In the genomic region with DNA sequence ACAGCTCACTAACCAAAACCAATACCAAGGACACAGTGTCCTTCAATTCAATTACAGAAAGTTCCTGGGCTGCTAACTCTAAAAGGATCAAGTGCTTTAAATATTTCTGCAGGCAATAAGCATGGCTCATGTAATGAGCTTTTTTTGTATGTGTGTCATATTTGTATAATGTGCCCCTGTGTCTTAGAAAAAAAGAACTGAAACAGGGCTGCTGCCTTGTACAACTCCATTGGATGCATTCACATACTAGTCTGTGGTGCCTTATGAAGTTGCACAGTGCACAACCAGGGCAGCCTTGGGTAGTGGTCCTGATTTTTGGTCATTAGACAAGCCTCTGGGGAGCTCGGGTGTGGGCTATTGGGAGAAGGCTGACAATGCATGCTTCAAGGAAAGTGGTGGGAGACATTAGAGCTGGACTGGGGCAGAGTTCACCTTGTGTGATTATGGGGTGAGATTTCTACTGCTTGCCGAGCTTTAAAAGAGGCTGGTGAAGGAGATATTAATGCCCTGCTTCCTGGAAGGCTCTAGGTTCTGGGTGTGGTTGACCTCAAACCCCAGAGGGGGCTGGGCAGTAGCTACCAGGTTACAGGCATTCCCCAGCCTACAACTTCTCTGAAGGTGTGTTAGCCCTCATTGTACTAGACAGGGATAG, we compare ENCODE assay signal across 9 cellular contexts. TPM values are rescaled to one million over a fixed set of nuclear protein-coding genes. Genes with fewer than 3 reads are reported as not detected.
DNase-seq lines count a peak whose midpoint lies in the region; ATAC-seq, FAIRE-seq and TF ChIP-seq lines count a peak whose summit lies in the region.
"Had no signal": no experiment of that assay in that cellular context is flagged by ENCODE, and none has a peak within 500 bp of the region (broad histone marks: within the 10 kb centered on the region; RNA-seq: fewer than 3 reads in every experiment).

No MANE protein-coding gene starts in this region.

- H3K4me2 ChIP-seq in Loucy (ENCODE audit: low read depth, low read length, poor library complexity, severe bottlenecking) = peak overlapping the region; percentile 30

- H2AFZ ChIP-seq in Loucy (ENCODE audit: low read length) = no peak overlapping the region

- H3K4me3 Mint-ChIP-seq in naive thymus-derived CD8-positive, alpha-beta T cell = peak overlapping the region; percentile 6 to 92 (median 61)

- peaks cover 0 to 12% (median 0%) of the 10 kb centered on the region in 9 donors for H3K9me3 Mint-ChIP-seq in naive thymus-derived CD8-positive, alpha-beta T cell

- H3K9me3 ChIP-seq in Loucy (ENCODE audit: insufficient read depth, low read depth, low read length) = no peaks in the 10 kb centered on the region

- H3K4me3 ChIP-seq in Loucy (ENCODE audit: low read length, poor library complexity, severe bottlenecking) = peak overlapping the region; percentile 20

- H3K4me1 Mint-ChIP-seq in naive thymus-derived CD8-positive, alpha-beta T cell = peaks cover 29 to 53% (median 49%) of the 10 kb centered on the region in 4 donors

- peaks cover 0 to 4% (median 0%) of the 10 kb centered on the region in 3 donors for H3K36me3 Mint-ChIP-seq in naive thymus-derived CD8-positive, alpha-beta T cell

- H3K9ac ChIP-seq in Loucy (ENCODE audit: low read depth, low read length, poor library complexity, severe bottlenecking) = no peak overlapping the region

- peak overlapping the region in 9 of 10 donors; percentile 4 to 98 (median 35) for H3K27ac Mint-ChIP-seq in naive thymus-derived CD8-positive, alpha-beta T cell

- DNase-seq in activated T-helper 1 cell treated with Interleukin-2 at 50 U/mL for 16 hours (ENCODE audit: low read depth) (peak; percentile 35), DMS 273 treated with DMSO at 0.1 percent for 48 hours (lab: John Stamatoyannopoulos, UW) (no peak), NCI-H2196 (lab: John Stamatoyannopoulos, UW; ENCODE audit: unreplicated experiment) (no peak), frontal cortex (ENCODE audit: low spot score in 2 of 2) (no peak), SKM-1 treated with dmso at 0.1 percent for 144 hours (lab: John Stamatoyannopoulos, UW; ENCODE audit: unreplicated experiment) (no peak)
- peak in 8 of 10 donors; percentile 7 to 58 (median 29) for DNase-seq in naive thymus-derived CD8-positive, alpha-beta T cell
- DNase-seq: NCI-H446 treated with DMSO at 0.1 percent for 48 hours had no signal

- no peaks in the 10 kb centered on the region for H3F3A ChIP-seq in Loucy (ENCODE audit: low read depth)

- peaks cover 26% of the 10 kb centered on the region for H3K4me1 ChIP-seq in Loucy (ENCODE audit: insufficient read depth, low read length, poor library complexity, severe bottlenecking)

- H3K27me3 ChIP-seq in Loucy (ENCODE audit: insufficient read depth, low read length, poor library complexity, severe bottlenecking) = no peaks in the 10 kb centered on the region

- TF ChIP-seq CTCF in Loucy (conservative IDR thresholded peaks at IDR 0.05; ENCODE audit: low read length) = no peak

- POLR2A ChIA-PET in naive thymus-derived CD8-positive, alpha-beta T cell (lab: Charles Lee) = interaction anchor here (0.7 to 2.8 kb wide), 2 partner anchors 12 to 34 kb away, joined by 3 to 24 read pairs; no protein-coding TSS in a partner anchor

- no peaks in the 10 kb centered on the region for H3K9me2 ChIP-seq in Loucy (replicated peaks; ENCODE audit: low read depth, low read length)

- ATAC-seq in GM18520 (IDR thresholded peaks at IDR 0.05; ENCODE audit: unreplicated experiment) = peak; percentile 16
- ATAC-seq in naive thymus-derived CD8-positive, alpha-beta T cell = no peak

- no peaks in the 10 kb centered on the region for H4K20me1 ChIP-seq in Loucy (ENCODE audit: insufficient read depth, low read length, poor library complexity, severe bottlenecking)

- H3K36me3 ChIP-seq in Loucy (ENCODE audit: insufficient read depth, low read length) = no peaks in the 10 kb centered on the region

- H3K27me3 Mint-ChIP-seq in naive thymus-derived CD8-positive, alpha-beta T cell = no peaks in the 10 kb centered on the region

- H3K79me2 ChIP-seq in Loucy (ENCODE audit: insufficient read depth, low read length) = no peaks in the 10 kb centered on the region

- FAIRE-seq in frontal cortex (lab: Jason Lieb, UNC) = no peak

RNA-seq across cellular contexts. Expression of a gene that starts 3.6 kb away (rescaled TPM):
- total RNA-seq in naive thymus-derived CD8-positive, alpha-beta T cell = 10 to 100 TPM; 14.4 to 16.0 TPM
- 1 to 10 TPM; 1.2 to 4.4 (median 2.8) TPM for polyA plus RNA-seq in naive thymus-derived CD8-positive, alpha-beta T cell
- 76.2 TPM for total RNA-seq in frontal cortex

Comparison
In these comparisons a context has a peak if more than half of its experiments do, and no peak if none do; other contexts are left out.
1. DNase-seq: peak in activated T-helper 1 cell treated with Interleukin-2 at 50 U/mL for 16 hours (single experiment) and naive thymus-derived CD8-positive, alpha-beta T cell (8 of 10); none in DMS 273 treated with DMSO at 0.1 percent for 48 hours (single experiment), NCI-H2196 (single experiment), frontal cortex (0 of 2) and SKM-1 treated with dmso at 0.1 percent for 144 hours (single experiment).